In the genomic region with DNA sequence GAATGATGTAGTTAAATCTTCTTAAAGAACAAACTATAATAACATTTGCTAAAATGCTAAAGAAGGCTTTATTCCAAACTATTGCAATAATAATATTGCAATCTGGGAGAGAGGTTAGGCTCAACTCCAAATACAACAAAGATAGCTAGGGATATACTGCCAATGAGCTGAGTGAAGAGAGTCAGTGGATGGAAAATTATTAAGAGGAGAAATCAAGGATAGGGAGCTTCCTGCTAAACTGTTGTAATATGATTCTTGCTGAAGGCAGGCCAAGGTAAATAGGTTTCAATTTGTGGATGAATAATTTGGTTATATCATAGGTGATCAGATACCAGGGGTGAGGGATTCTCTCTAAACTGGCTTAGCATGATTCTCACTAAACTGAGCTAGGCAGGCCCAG, we compare ENCODE assay signal across 24 cellular contexts.
DNase-seq lines count a peak whose midpoint lies in the region; ATAC-seq and TF ChIP-seq lines count a peak whose summit lies in the region.
"Had no signal": no experiment of that assay in that cellular context is flagged by ENCODE, and none has a peak within 500 bp of the region (broad histone marks: within the 10 kb centered on the region; RNA-seq: fewer than 3 reads in every experiment).

No MANE protein-coding gene starts in this region.

- H3K9me3 ChIP-seq in A673 (ENCODE audit: low read depth, low read length, poor library complexity, severe bottlenecking) = no peaks in the 10 kb centered on the region
- no peaks in the 10 kb centered on the region for H3K9me3 ChIP-seq in IMR-90 (ENCODE audit: control insufficient read depth, insufficient read depth, low read length)
- H3K9me3 ChIP-seq: gastrocnemius medialis, tibial artery had no signal

- intact Hi-C loops in A673 (cut with micrococcal nuclease; ENCODE audit: unreplicated experiment) (loop anchor here (5.0 kb wide), 2 partner anchors 733 to 817 kb away; no protein-coding TSS in a partner anchor), IMR-90 (cut with micrococcal nuclease) (no loop called here)

- no peaks in the 10 kb centered on the region for H3K27me3 ChIP-seq in A673 (replicated peaks; ENCODE audit: insufficient read depth, low read depth, low read length, poor library complexity)
- H3K27me3 ChIP-seq in IMR-90 (ENCODE audit: control insufficient read depth, insufficient read depth, low read length) = no peaks in the 10 kb centered on the region
- H3K27me3 ChIP-seq: gastrocnemius medialis, tibial artery had no signal

- H4K91ac ChIP-seq in IMR-90 (ENCODE audit: insufficient read depth, low read depth, low read length) = no peak overlapping the region

- in situ Hi-C loops in IMR-90 (cut with MboI; ENCODE audit: low sequenced_read_pairs) (no loop called here), astrocyte of the spinal cord (cut with HindIII; ENCODE audit: low sequenced_read_pairs) (no loop called here)

- H2BK20ac ChIP-seq in IMR-90 (ENCODE audit: low read depth, low read length) = no peak overlapping the region

- H3K79me1 ChIP-seq in IMR-90 (ENCODE audit: low read depth in 1 of 2, low read length in 2 of 2) = no peaks in the 10 kb centered on the region

- no peak overlapping the region for H4K8ac ChIP-seq in IMR-90 (ENCODE audit: low read depth in 2 of 2, low read length in 2 of 2)

- H3K23ac ChIP-seq in IMR-90 (ENCODE audit: low read depth, low read length) = no peak overlapping the region

- no peaks in the 10 kb centered on the region for H4K20me1 ChIP-seq in IMR-90 (ENCODE audit: insufficient read depth, low read length)

- no peak overlapping the region for H3K9ac ChIP-seq in IMR-90 (ENCODE audit: low read depth, low read length)

- no peak overlapping the region for H3K18ac ChIP-seq in IMR-90 (ENCODE audit: low read depth, low read length)

- BruUV-seq in A673 (replicated peaks; lab: Mats Ljungman, UMichigan) (no TSS peak), IMR-90 (replicated peaks; lab: Mats Ljungman, UMichigan) (no TSS peak)

- H2BK15ac ChIP-seq in IMR-90 (ENCODE audit: low read depth, low read length) = no peak overlapping the region

- H2AK5ac ChIP-seq in IMR-90 (ENCODE audit: low read depth, low read length) = no peak overlapping the region

- no peak overlapping the region for H2AFZ ChIP-seq in IMR-90 (replicated peaks; ENCODE audit: low read length, poor library complexity)

- H3K9me1 ChIP-seq in IMR-90 (ENCODE audit: insufficient read depth, low read length) = no peaks in the 10 kb centered on the region

- no peak for TF ChIP-seq RAD21 in IMR-90 (IDR thresholded peaks at IDR 0.05; ENCODE audit: low read length)

- no peaks in the 10 kb centered on the region for H3K36me3 ChIP-seq in A673 (ENCODE audit: insufficient read depth, low read length, poor library complexity, severe bottlenecking)
- H3K36me3 ChIP-seq in IMR-90 (ENCODE audit: control insufficient read depth, insufficient read depth, low read length) = no peaks in the 10 kb centered on the region
- H3K36me3 ChIP-seq: gastrocnemius medialis, tibial artery had no signal

- no peak overlapping the region for H2BK120ac ChIP-seq in IMR-90 (ENCODE audit: low read depth, low read length)

- no peak overlapping the region for H2BK5ac ChIP-seq in IMR-90 (ENCODE audit: low read depth, low read length, poor library complexity, severe bottlenecking)

- H3K27ac ChIP-seq in A673 (ENCODE audit: low read depth, low read length, poor library complexity, severe bottlenecking) = peak overlapping the region; percentile 62
- no peak overlapping the region for H3K27ac ChIP-seq in IMR-90 (ENCODE audit: insufficient read depth, low read length)
- H3K27ac ChIP-seq: gastrocnemius medialis, skin epidermis, tibial artery had no signal

- H3K14ac ChIP-seq in IMR-90 (replicated peaks; ENCODE audit: low read depth, low read length) = no peak overlapping the region

- no peak for TF ChIP-seq CTCF in A673 (conservative IDR thresholded peaks at IDR 0.05; ENCODE audit: low read depth, low read length)
- TF ChIP-seq CTCF in IMR-90 (conservative IDR thresholded peaks at IDR 0.05; ENCODE audit: low read depth, low read length) = no peak
- no peak for TF ChIP-seq CTCF in astrocyte of the spinal cord (IDR thresholded peaks at IDR 0.05; ENCODE audit: low read depth, low read length)
- no peak for TF ChIP-seq CTCF in foreskin fibroblast (IDR thresholded peaks at IDR 0.05; ENCODE audit: low read depth, low read length)

- dilution Hi-C loops in IMR-90 (cut with HindIII; ENCODE audit: low sequenced_read_pairs, unreplicated experiment) = no loop called here

- POLR2A ChIA-PET in A673 (lab: Charles Lee; ENCODE audit: low non-redundant PET) (no interaction called here), IMR-90 (lab: Charles Lee; ENCODE audit: unreplicated experiment) (no interaction called here)

- H4K5ac ChIP-seq in IMR-90 (ENCODE audit: low read depth, low read length) = no peak overlapping the region

- DNase-seq in A673 (ENCODE audit: low spot score) (no peak), IMR-90 (peak; percentile 62), astrocyte of the spinal cord (ENCODE audit: low read depth, low spot score) (peak; percentile 62), foreskin fibroblast (peak; percentile 18 to 59), hepatic stellate cell (ENCODE audit: low spot score) (no peak), cortex of kidney (lab: John Stamatoyannopoulos, UW) (no peak), amygdala (lab: John Stamatoyannopoulos, UW) (no peak)
- DNase-seq: activated CD4-positive, alpha-beta T cell treated with anti-CD3 and anti-CD28 coated beads for 36 hours; activated naive CD4-positive, alpha-beta T cell treated with anti-CD3 and anti-CD28 coated beads for 36 hours; activated T-cell treated with anti-CD3 and anti-CD28 coated beads, Interleukin-2, amount 50 U/mL, for 48 hours; anterior cingulate cortex; CD4-positive, alpha-beta T cell; gastrocnemius medialis; mesendoderm; MM.1S; naive thymus-derived CD8-positive, alpha-beta T cell; NCI-H187; NCI-H526; posterior cingulate gyrus; SHP77 treated with DMSO at 0.1 percent for 48 hours; stimulated activated CD4-positive, alpha-beta T cell treated with anti-CD3 and anti-CD28 coated beads, Interleukin-2, amount 100 ng/mL, for 48 hours; stimulated activated naive CD4-positive, alpha-beta T cell treated with Interleukin-2 at 50 U/mL for 16 hours; tibial artery had no signal

- CTCF ChIA-PET in A673 (lab: Charles Lee) (no interaction called here), IMR-90 (lab: Yijun Ruan, JAX) (no interaction called here)

- H2AK9ac ChIP-seq in IMR-90 (replicated peaks; ENCODE audit: low read depth, low read length, poor library complexity) = no peak overlapping the region

- no peak overlapping the region for H3K4ac ChIP-seq in IMR-90 (ENCODE audit: low read depth, low read length)

- H3K4me1 ChIP-seq in A673 (ENCODE audit: insufficient read depth, low read length, poor library complexity, severe bottlenecking) (peaks cover 18% of the 10 kb centered on the region), IMR-90 (ENCODE audit: control insufficient read depth, insufficient read depth, low read length) (no peaks in the 10 kb centered on the region)
- H3K4me1 ChIP-seq: gastrocnemius medialis had no signal

- TF ChIP-seq POLR2A in IMR-90 (IDR thresholded peaks at IDR 0.05; ENCODE audit: low read depth, low read length) = no peak

- ATAC-seq in IMR-90 (ENCODE audit: low read depth) = peak; percentile 54; the same call in 1 of the 2 replicates
- ATAC-seq: activated CD4-positive, alpha-beta T cell treated with anti-CD3 and anti-CD28 coated beads for 36 hours; gastrocnemius medialis; naive thymus-derived CD8-positive, alpha-beta T cell had no signal

- H3K4me2 ChIP-seq in IMR-90 (ENCODE audit: low read depth, low read length) = no peak overlapping the region

- H3K4me3 ChIP-seq in A673 (ENCODE audit: low read depth, low read length, poor library complexity, severe bottlenecking) = no peak overlapping the region
- H3K4me3 ChIP-seq in IMR-90 (ENCODE audit: insufficient read depth, low read depth, low read length) = no peak overlapping the region
- no peak overlapping the region for H3K4me3 ChIP-seq in astrocyte of the spinal cord (ENCODE audit: low read depth, low read length)
- H3K4me3 ChIP-seq in foreskin fibroblast (ENCODE audit: low read depth in 1 of 2, low read length in 2 of 2) = no peak overlapping the region
- H3K4me3 ChIP-seq: gastrocnemius medialis, skin epidermis, tibial artery had no signal

- H3K56ac ChIP-seq in IMR-90 (ENCODE audit: extremely low read depth, insufficient read depth, low read length) = no peak overlapping the region

TF ChIP-seq in IMR-90, 13 proteins besides CTCF, POLR2A, EP300 and RAD21:
- no peak for TF ChIP-seq MAFK (IDR thresholded peaks at IDR 0.05; ENCODE audit: low read depth, low read length)
- TF ChIP-seq CEBPB (IDR thresholded peaks at IDR 0.05; ENCODE audit: low read depth, low read length) = no peak
- no peak for TF ChIP-seq SMC3 (IDR thresholded peaks at IDR 0.05; ENCODE audit: low read depth, low read length)
- TF ChIP-seq FOS (IDR thresholded peaks at IDR 0.05; ENCODE audit: low read depth, low read length) = no peak
- no peak for TF ChIP-seq CHD1 (IDR thresholded peaks at IDR 0.05; ENCODE audit: low read depth, low read length)
- TF ChIP-seq, protein P1, sequence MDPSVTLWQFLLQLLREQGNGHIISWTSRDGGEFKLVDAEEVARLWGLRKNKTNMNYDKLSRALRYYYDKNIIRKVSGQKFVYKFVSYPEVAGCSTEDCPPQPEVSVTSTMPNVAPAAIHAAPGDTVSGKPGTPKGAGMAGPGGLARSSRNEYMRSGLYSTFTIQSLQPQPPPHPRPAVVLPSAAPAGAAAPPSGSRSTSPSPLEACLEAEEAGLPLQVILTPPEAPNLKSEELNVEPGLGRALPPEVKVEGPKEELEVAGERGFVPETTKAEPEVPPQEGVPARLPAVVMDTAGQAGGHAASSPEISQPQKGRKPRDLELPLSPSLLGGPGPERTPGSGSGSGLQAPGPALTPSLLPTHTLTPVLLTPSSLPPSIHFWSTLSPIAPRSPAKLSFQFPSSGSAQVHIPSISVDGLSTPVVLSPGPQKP (IDR thresholded peaks at IDR 0.05; ENCODE audit: borderline replicate concordance, low read depth, low read length) = no peak
- TF ChIP-seq MXI1 (IDR thresholded peaks at IDR 0.05; ENCODE audit: borderline replicate concordance, low read depth, low read length) = no peak
- no peak for TF ChIP-seq NFE2L2 (IDR thresholded peaks at IDR 0.05; ENCODE audit: low read depth, low read length)
- TF ChIP-seq, protein P2, sequence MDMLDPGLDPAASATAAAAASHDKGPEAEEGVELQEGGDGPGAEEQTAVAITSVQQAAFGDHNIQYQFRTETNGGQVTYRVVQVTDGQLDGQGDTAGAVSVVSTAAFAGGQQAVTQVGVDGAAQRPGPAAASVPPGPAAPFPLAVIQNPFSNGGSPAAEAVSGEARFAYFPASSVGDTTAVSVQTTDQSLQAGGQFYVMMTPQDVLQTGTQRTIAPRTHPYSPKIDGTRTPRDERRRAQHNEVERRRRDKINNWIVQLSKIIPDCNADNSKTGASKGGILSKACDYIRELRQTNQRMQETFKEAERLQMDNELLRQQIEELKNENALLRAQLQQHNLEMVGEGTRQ (IDR thresholded peaks at IDR 0.05; ENCODE audit: low read depth, low read length) = no peak
- no peak for TF ChIP-seq RCOR1 (IDR thresholded peaks at IDR 0.05; ENCODE audit: insufficient replicate concordance, low read length)

Comparison
In these comparisons a context has a peak if more than half of its experiments do, and no peak if none do; other contexts are left out.
1. DNase-seq: peak in IMR-90 (single experiment), astrocyte of the spinal cord (single experiment) and foreskin fibroblast (2 of 2); none in A673 (single experiment), hepatic stellate cell (single experiment), cortex of kidney (single experiment) and amygdala (0 of 56).